ENCODE assay signal across 9 cellular contexts in the genomic region with DNA sequence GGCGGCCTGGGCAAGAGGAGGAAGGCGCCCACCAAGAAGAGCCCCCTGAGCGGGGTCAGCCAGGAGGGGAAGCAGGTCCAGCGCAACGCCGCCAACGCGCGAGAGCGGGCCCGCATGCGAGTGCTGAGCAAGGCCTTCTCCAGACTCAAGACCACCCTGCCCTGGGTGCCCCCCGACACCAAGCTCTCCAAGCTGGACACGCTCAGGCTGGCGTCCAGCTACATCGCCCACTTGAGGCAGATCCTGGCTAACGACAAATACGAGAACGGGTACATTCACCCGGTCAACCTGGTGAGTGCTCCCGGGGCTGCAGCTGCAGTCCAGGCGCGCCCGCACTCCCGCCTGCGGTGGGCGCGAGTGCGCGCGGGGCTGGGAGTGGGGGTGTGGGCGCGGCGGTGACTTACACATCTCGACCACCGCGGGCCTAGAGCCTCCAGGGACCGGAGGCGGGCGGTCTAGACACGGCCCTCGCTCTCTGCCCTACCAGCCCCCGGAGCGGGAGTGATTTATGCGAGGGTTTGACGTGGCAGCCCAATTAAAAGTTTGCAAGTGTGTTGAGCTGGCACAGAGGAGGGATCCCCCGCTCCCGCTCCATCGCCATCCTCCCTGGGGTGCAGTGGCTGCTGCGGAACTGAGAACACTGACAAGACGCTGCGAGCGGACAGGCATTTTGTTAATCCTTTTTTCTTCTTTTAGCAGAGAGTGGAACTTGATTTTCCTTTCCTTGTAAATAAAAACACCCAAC. TPM values are rescaled to one million over a fixed set of nuclear protein-coding genes. Genes with fewer than 3 reads are reported as not detected.
DNase-seq lines count a peak whose midpoint lies in the region; ATAC-seq and TF ChIP-seq lines count a peak whose summit lies in the region.
"Had no signal": no experiment of that assay in that cellular context is flagged by ENCODE, and none has a peak within 500 bp of the region (broad histone marks: within the 10 kb centered on the region; RNA-seq: fewer than 3 reads in every experiment).

No MANE protein-coding gene starts in this region.

- H3K27me3 Mint-ChIP-seq in stimulated activated naive B cell treated with anti-CD40 and anti-IgM and Interleukin-4, amounts not matched to agents 10 μg/mL and 1 μg/mL and 100 μg/mL, for 72 hours: peaks cover 60 to 81% of the 10 kb centered on the region in 2 donors

- ATAC-seq in stimulated activated naive B cell treated with anti-CD40 and anti-IgM and Interleukin-4, amounts not matched to agents 10 μg/mL and 1 μg/mL and 100 μg/mL, for 72 hours (replicated peaks): peak; percentile 56 to 64
- no peak for ATAC-seq in GM21737 (IDR thresholded peaks at IDR 0.05; ENCODE audit: unreplicated experiment)
- ATAC-seq in HG02678 (IDR thresholded peaks at IDR 0.05; ENCODE audit: unreplicated experiment): no peak

- H3K9ac ChIP-seq in colonic mucosa (ENCODE audit: low read depth in 2 of 2, low read length in 2 of 2): peak overlapping the region; percentile 62 to 79

- peaks cover 0 to 4% of the 10 kb centered on the region in 2 donors for H3K9me3 Mint-ChIP-seq in stimulated activated naive B cell treated with anti-CD40 and anti-IgM and Interleukin-4, amounts not matched to agents 10 μg/mL and 1 μg/mL and 100 μg/mL, for 72 hours

- H3K4me1 ChIP-seq in colonic mucosa: no peaks in the 10 kb centered on the region

- H3K36me3 ChIP-seq in colonic mucosa: no peaks in the 10 kb centered on the region

- H3K4me3 Mint-ChIP-seq in stimulated activated naive B cell treated with anti-CD40 and anti-IgM and Interleukin-4, amounts not matched to agents 10 μg/mL and 1 μg/mL and 100 μg/mL, for 72 hours: peak overlapping the region; percentile 72 to 78

- no peaks in the 10 kb centered on the region for H3K36me3 Mint-ChIP-seq in stimulated activated naive B cell treated with anti-CD40 and anti-IgM and Interleukin-4, amounts not matched to agents 10 μg/mL and 1 μg/mL and 100 μg/mL, for 72 hours

- DNase-seq in M059J (ENCODE audit: low read depth) (peak; percentile 9), colonic mucosa (no peak), kidney glomerular epithelial cell (lab: John Stamatoyannopoulos, UW) (peak; percentile 47), KBM-7 (no peak)
- DNase-seq in stimulated activated naive B cell treated with anti-CD40 and anti-IgM and Interleukin-4, amounts not matched to agents 10 μg/mL and 1 μg/mL and 100 μg/mL, for 72 hours: peak; percentile 21
- DNase-seq: effector CD4-positive, alpha-beta T cell had no signal

- intact Hi-C loops in colonic mucosa (cut with DNase I): no loop called here

- TF ChIP-seq CTCF in colonic mucosa (IDR thresholded peaks at IDR 0.05): no peak

- peaks cover 60% of the 10 kb centered on the region for H3K27me3 ChIP-seq in colonic mucosa

- in situ Hi-C loops in KBM-7 (cut with MboI; ENCODE audit: low pct_unique_long_range_greater_than_20kb, low sequenced_read_pairs): no loop called here

- H3K27ac ChIP-seq in colonic mucosa: peak overlapping the region; percentile 74
- H3K27ac ChIP-seq: KMS-11 had no signal

- H3K9me3 ChIP-seq in colonic mucosa: no peaks in the 10 kb centered on the region

- peak overlapping the region; percentile 38 for H3K4me3 ChIP-seq in colonic mucosa

- H3K4me1 Mint-ChIP-seq in stimulated activated naive B cell treated with anti-CD40 and anti-IgM and Interleukin-4, amounts not matched to agents 10 μg/mL and 1 μg/mL and 100 μg/mL, for 72 hours: peaks cover 22 to 54% of the 10 kb centered on the region in 2 donors

- peak overlapping the region; percentile 70 for H3K27ac Mint-ChIP-seq in stimulated activated naive B cell treated with anti-CD40 and anti-IgM and Interleukin-4, amounts not matched to agents 10 μg/mL and 1 μg/mL and 100 μg/mL, for 72 hours

RNA-seq across cellular contexts. Expression of gene TCF21, which starts 0.8 kb away (rescaled TPM):
- total RNA-seq in M059J (2014; rRNA removed; shearing (Covaris generic)): 0.07 TPM in 1 of 2 replicates, not detected in the other
- 1 to 10 TPM; 4.4 to 5.1 TPM for total RNA-seq in colonic mucosa

Comparison
In these comparisons a context has a peak if more than half of its experiments do, and no peak if none do; other contexts are left out.
1. DNase-seq: peak in M059J (single experiment), kidney glomerular epithelial cell (single experiment) and stimulated activated naive B cell treated with anti-CD40 and anti-IgM and Interleukin-4, amounts not matched to agents 10 μg/mL and 1 μg/mL and 100 μg/mL, for 72 hours (single experiment); none in colonic mucosa (single experiment) and KBM-7 (single experiment).
2. ATAC-seq: peak in stimulated activated naive B cell treated with anti-CD40 and anti-IgM and Interleukin-4, amounts not matched to agents 10 μg/mL and 1 μg/mL and 100 μg/mL, for 72 hours (2 of 2); none in GM21737 (single experiment) and HG02678 (single experiment).